22 cellular contexts compared by ENCODE assay signal in the genomic region with DNA sequence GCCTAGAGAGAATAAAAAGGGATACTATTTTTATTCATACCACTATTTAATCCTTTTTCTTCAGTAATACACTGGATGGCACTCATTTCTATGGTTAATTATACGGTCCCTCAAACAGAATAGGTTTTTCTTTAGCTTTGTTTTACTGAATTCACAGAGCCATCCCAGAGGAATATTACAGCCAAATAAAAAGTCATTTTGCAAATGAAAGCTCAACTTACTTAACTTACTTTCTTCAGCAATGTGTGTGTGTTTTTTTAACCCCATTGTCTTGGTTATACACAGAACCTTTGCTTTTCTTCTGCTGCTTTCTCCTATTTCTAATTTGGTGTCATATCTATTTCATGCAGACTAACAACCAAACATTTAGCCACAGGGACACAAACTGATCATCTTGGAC. TPM values are rescaled to one million over a fixed set of nuclear protein-coding genes. Genes with fewer than 3 reads are reported as not detected.
DNase-seq lines count a peak whose midpoint lies in the region; ATAC-seq and TF ChIP-seq lines count a peak whose summit lies in the region.
"Had no signal": no experiment of that assay in that cellular context is flagged by ENCODE, and none has a peak within 500 bp of the region (broad histone marks: within the 10 kb centered on the region; RNA-seq: fewer than 3 reads in every experiment).

No MANE protein-coding gene starts in this region.

- H3K27me3 Mint-ChIP-seq in activated naive CD4-positive, alpha-beta T cell treated with anti-CD3 and anti-CD28 coated beads, Interleukin-2, amount 10 ng/mL, durations not matched to agents 7 days and 5 days = no peaks in the 10 kb centered on the region
- no peaks in the 10 kb centered on the region for H3K27me3 Mint-ChIP-seq in activated CD8-positive, alpha-beta T cell treated with anti-CD3 and anti-CD28 coated beads for 36 hours
- peaks cover 0 to 5% (median 0%) of the 10 kb centered on the region in 3 donors for H3K27me3 Mint-ChIP-seq in immature natural killer cell (ENCODE audit: low read depth in 3 of 3)
- H3K27me3 Mint-ChIP-seq in stimulated activated memory B cell treated with anti-CD40 and anti-IgM and Interleukin-4, amounts not matched to agents 10 μg/mL and 1 μg/mL and 100 μg/mL, for 72 hours = no peaks in the 10 kb centered on the region
- H3K27me3 Mint-ChIP-seq: activated CD4-positive, alpha-beta T cell treated with anti-CD3 and anti-CD28 coated beads, Interleukin-2, amount 10 ng/mL, durations not matched to agents 24 days and 14 days; stimulated activated naive B cell treated with anti-CD40 and anti-IgM and Interleukin-4, amounts not matched to agents 10 μg/mL and 1 μg/mL and 100 μg/mL, for 72 hours had no signal

- POLR2A ChIA-PET in activated CD8-positive, alpha-beta T cell treated with anti-CD3 and anti-CD28 coated beads for 36 hours (lab: Charles Lee) = interaction anchor here (0.6 to 5.6 kb wide), 2 partner anchors 8 to 313 kb away, joined by 3 to 32 read pairs; no protein-coding TSS in a partner anchor

- peak overlapping the region; percentile 11 for H3K27ac Mint-ChIP-seq in activated naive CD4-positive, alpha-beta T cell treated with anti-CD3 and anti-CD28 coated beads, Interleukin-2, amount 10 ng/mL, durations not matched to agents 7 days and 5 days
- peak overlapping the region; percentile 43 for H3K27ac Mint-ChIP-seq in activated CD8-positive, alpha-beta T cell treated with anti-CD3 and anti-CD28 coated beads for 36 hours
- H3K27ac Mint-ChIP-seq in immature natural killer cell = peak overlapping the region; percentile 89 to 97 (median 91)
- peak overlapping the region; percentile 49 for H3K27ac Mint-ChIP-seq in stimulated activated memory B cell treated with anti-CD40 and anti-IgM and Interleukin-4, amounts not matched to agents 10 μg/mL and 1 μg/mL and 100 μg/mL, for 72 hours
- H3K27ac Mint-ChIP-seq: activated CD4-positive, alpha-beta T cell treated with anti-CD3 and anti-CD28 coated beads, Interleukin-2, amount 10 ng/mL, durations not matched to agents 24 days and 14 days had no signal

- no peak overlapping the region for H3K4me3 Mint-ChIP-seq in activated naive CD4-positive, alpha-beta T cell treated with anti-CD3 and anti-CD28 coated beads, Interleukin-2, amount 10 ng/mL, durations not matched to agents 7 days and 5 days
- H3K4me3 Mint-ChIP-seq in activated CD8-positive, alpha-beta T cell treated with anti-CD3 and anti-CD28 coated beads for 36 hours = no peak overlapping the region
- H3K4me3 Mint-ChIP-seq in immature natural killer cell = peak overlapping the region; percentile 4 to 58 (median 14)
- H3K4me3 Mint-ChIP-seq in stimulated activated memory B cell treated with anti-CD40 and anti-IgM and Interleukin-4, amounts not matched to agents 10 μg/mL and 1 μg/mL and 100 μg/mL, for 72 hours = no peak overlapping the region
- H3K4me3 Mint-ChIP-seq: activated CD4-positive, alpha-beta T cell treated with anti-CD3 and anti-CD28 coated beads, Interleukin-2, amount 10 ng/mL, durations not matched to agents 24 days and 14 days; CD14-positive monocyte; stimulated activated naive B cell treated with anti-CD40 and anti-IgM and Interleukin-4, amounts not matched to agents 10 μg/mL and 1 μg/mL and 100 μg/mL, for 72 hours had no signal

- TF ChIP-seq POLR2A in esophagus squamous epithelium (IDR thresholded peaks at IDR 0.05) = no peak

- TF ChIP-seq CTCF in activated CD8-positive, alpha-beta T cell treated with anti-CD3 and anti-CD28 coated beads for 36 hours (IDR thresholded peaks at IDR 0.05) = no peak
- no peak for TF ChIP-seq CTCF in esophagus squamous epithelium (IDR thresholded peaks at IDR 0.05)

- no peaks in the 10 kb centered on the region for H3K9me3 Mint-ChIP-seq in activated naive CD4-positive, alpha-beta T cell treated with anti-CD3 and anti-CD28 coated beads, Interleukin-2, amount 10 ng/mL, durations not matched to agents 7 days and 5 days
- peaks cover 2% of the 10 kb centered on the region for H3K9me3 Mint-ChIP-seq in activated CD8-positive, alpha-beta T cell treated with anti-CD3 and anti-CD28 coated beads for 36 hours
- no peaks in the 10 kb centered on the region for H3K9me3 Mint-ChIP-seq in immature natural killer cell
- no peaks in the 10 kb centered on the region for H3K9me3 Mint-ChIP-seq in stimulated activated memory B cell treated with anti-CD40 and anti-IgM and Interleukin-4, amounts not matched to agents 10 μg/mL and 1 μg/mL and 100 μg/mL, for 72 hours
- H3K9me3 Mint-ChIP-seq: activated CD4-positive, alpha-beta T cell treated with anti-CD3 and anti-CD28 coated beads, Interleukin-2, amount 10 ng/mL, durations not matched to agents 24 days and 14 days; CD14-positive monocyte; stimulated activated naive B cell treated with anti-CD40 and anti-IgM and Interleukin-4, amounts not matched to agents 10 μg/mL and 1 μg/mL and 100 μg/mL, for 72 hours had no signal

- peaks cover 0 to 40% (median 5%) of the 10 kb centered on the region in 3 donors for H3K4me1 ChIP-seq in esophagus squamous epithelium
- H3K4me1 ChIP-seq: colonic mucosa had no signal

- DNase-seq in activated naive CD4-positive, alpha-beta T cell treated with anti-CD3 and anti-CD28 coated beads, Interleukin-2, amount 10 ng/mL, durations not matched to agents 7 days and 5 days = no peak
- no peak for DNase-seq in activated naive CD4-positive, alpha-beta T cell (lab: John Stamatoyannopoulos, UW)
- no peak for DNase-seq in activated CD8-positive, alpha-beta T cell treated with anti-CD3 and anti-CD28 coated beads for 36 hours
- DNase-seq in immature natural killer cell (no peak), esophagus squamous epithelium (lab: John Stamatoyannopoulos, UW) (no peak)
- DNase-seq in stimulated activated CD4-positive, alpha-beta T cell treated with anti-CD3 and anti-CD28 coated beads, Interleukin-4, amount 100 ng/mL, for 24 hours = no peak
- DNase-seq: ACHN; activated CD4-positive, alpha-beta T cell treated with anti-CD3 and anti-CD28 coated beads, Interleukin-2, amount 10 ng/mL, durations not matched to agents 24 days and 14 days; brain microvascular endothelial cell; colonic mucosa; GF-D8; heart right ventricle; left ventricle myocardium inferior; NCI-H1694 treated with DMSO at 0.1 percent for 48 hours; NCI-H226; SHP77; stimulated activated naive B cell treated with anti-CD40 and anti-IgM and Interleukin-4, amounts not matched to agents 10 μg/mL and 1 μg/mL and 100 μg/mL, for 72 hours; thyroid gland had no signal

- no peaks in the 10 kb centered on the region for H3K27me3 ChIP-seq in esophagus squamous epithelium
- H3K27me3 ChIP-seq: brain microvascular endothelial cell, colonic mucosa, heart right ventricle, thyroid gland had no signal

- peaks cover 36% of the 10 kb centered on the region for H3K36me3 Mint-ChIP-seq in activated naive CD4-positive, alpha-beta T cell treated with anti-CD3 and anti-CD28 coated beads, Interleukin-2, amount 10 ng/mL, durations not matched to agents 7 days and 5 days
- H3K36me3 Mint-ChIP-seq in activated CD8-positive, alpha-beta T cell treated with anti-CD3 and anti-CD28 coated beads for 36 hours (ENCODE audit: low read depth) = peaks cover 20% of the 10 kb centered on the region
- peaks cover 0 to 4% (median 3%) of the 10 kb centered on the region in 3 donors for H3K36me3 Mint-ChIP-seq in immature natural killer cell
- H3K36me3 Mint-ChIP-seq in stimulated activated memory B cell treated with anti-CD40 and anti-IgM and Interleukin-4, amounts not matched to agents 10 μg/mL and 1 μg/mL and 100 μg/mL, for 72 hours = peaks cover 15% of the 10 kb centered on the region

- H3K4me1 Mint-ChIP-seq in activated naive CD4-positive, alpha-beta T cell treated with anti-CD3 and anti-CD28 coated beads, Interleukin-2, amount 10 ng/mL, durations not matched to agents 7 days and 5 days = peaks cover 87% of the 10 kb centered on the region
- peaks cover 91% of the 10 kb centered on the region for H3K4me1 Mint-ChIP-seq in activated CD8-positive, alpha-beta T cell treated with anti-CD3 and anti-CD28 coated beads for 36 hours (ENCODE audit: low read depth)
- H3K4me1 Mint-ChIP-seq in immature natural killer cell = peaks cover 95 to 100% of the 10 kb centered on the region in 2 donors
- H3K4me1 Mint-ChIP-seq in stimulated activated memory B cell treated with anti-CD40 and anti-IgM and Interleukin-4, amounts not matched to agents 10 μg/mL and 1 μg/mL and 100 μg/mL, for 72 hours = peaks cover 75% of the 10 kb centered on the region

- intact Hi-C loops in activated CD8-positive, alpha-beta T cell treated with anti-CD3 and anti-CD28 coated beads for 36 hours (cut with micrococcal nuclease) = no loop called here
- intact Hi-C loops in esophagus squamous epithelium (cut with DNase I) = no loop called here

- no peak for ATAC-seq in activated CD8-positive, alpha-beta T cell treated with anti-CD3 and anti-CD28 coated beads for 36 hours
- ATAC-seq in stimulated activated memory B cell treated with anti-CD40 and anti-IgM and Interleukin-4, amounts not matched to agents 10 μg/mL and 1 μg/mL and 100 μg/mL, for 72 hours = no peak
- ATAC-seq in GM18502 (IDR thresholded peaks at IDR 0.05; ENCODE audit: poor library complexity, unreplicated experiment) = no peak
- ATAC-seq: heart right ventricle; sciatic nerve; stimulated activated naive B cell treated with anti-CD40 and anti-IgM and Interleukin-4, amounts not matched to agents 10 μg/mL and 1 μg/mL and 100 μg/mL, for 72 hours had no signal

- no peak overlapping the region for H3K27ac ChIP-seq in esophagus squamous epithelium
- H3K27ac ChIP-seq: brain microvascular endothelial cell, colonic mucosa, left ventricle myocardium inferior, thyroid gland had no signal

- no peaks in the 10 kb centered on the region for H3K9me3 ChIP-seq in esophagus squamous epithelium
- H3K9me3 ChIP-seq: colonic mucosa, heart right ventricle, left ventricle myocardium inferior, thyroid gland had no signal

- 82 to 91% methylated on average over 1 of the region's 1 CpG for WGBS in esophagus squamous epithelium, 2 donors

- no peak overlapping the region for H3K4me3 ChIP-seq in esophagus squamous epithelium
- H3K4me3 ChIP-seq: colonic mucosa, heart right ventricle, left ventricle myocardium inferior, thyroid gland had no signal

- CTCF ChIA-PET in activated naive CD4-positive, alpha-beta T cell treated with anti-CD3 and anti-CD28 coated beads, Interleukin-2, amount 10 ng/mL, durations not matched to agents 7 days and 5 days (lab: Charles Lee) = no interaction called here
- CTCF ChIA-PET in activated CD8-positive, alpha-beta T cell treated with anti-CD3 and anti-CD28 coated beads for 36 hours (lab: Charles Lee) = interaction anchor here (1.2 to 1.6 kb wide), 2 partner anchors 17 to 41 kb away, joined by 3 to 4 read pairs; no protein-coding TSS in a partner anchor

- no peaks in the 10 kb centered on the region for H3K36me3 ChIP-seq in esophagus squamous epithelium
- H3K36me3 ChIP-seq: brain microvascular endothelial cell, colonic mucosa, heart right ventricle, left ventricle myocardium inferior, thyroid gland had no signal

RNA-seq across cellular contexts. Expression of gene PIP4K2A, which starts 40.6 kb away (rescaled TPM):
- total RNA-seq in activated CD8-positive, alpha-beta T cell treated with anti-CD3 and anti-CD28 coated beads for 36 hours = 100 to 1,000 TPM; 108 to 115 TPM
- polyA plus RNA-seq in immature natural killer cell = 100 to 1,000 TPM in 1 of 3 donors, 10 to 100 TPM in 2; 62.9 to 138 (median 80.3) TPM
- 10 to 100 TPM in 1 of 4 donors, 1 to 10 TPM in 3; 3.1 to 19.1 (median 7.6) TPM for total RNA-seq in esophagus squamous epithelium

Comparison
In these comparisons a context has a peak if more than half of its experiments do, and no peak if none do; other contexts are left out.
1. H3K27ac Mint-ChIP-seq: peak in every context shown above with its lines; median percentile 91 in immature natural killer cell; 49 in stimulated activated memory B cell treated with anti-CD40 and anti-IgM and Interleukin-4, amounts not matched to agents 10 μg/mL and 1 μg/mL and 100 μg/mL, for 72 hours; 43 in activated CD8-positive, alpha-beta T cell treated with anti-CD3 and anti-CD28 coated beads for 36 hours; 11 in activated naive CD4-positive, alpha-beta T cell treated with anti-CD3 and anti-CD28 coated beads, Interleukin-2, amount 10 ng/mL, durations not matched to agents 7 days and 5 days.
2. H3K4me3 Mint-ChIP-seq: peak in immature natural killer cell (5 of 5); none in activated naive CD4-positive, alpha-beta T cell treated with anti-CD3 and anti-CD28 coated beads, Interleukin-2, amount 10 ng/mL, durations not matched to agents 7 days and 5 days (single experiment), activated CD8-positive, alpha-beta T cell treated with anti-CD3 and anti-CD28 coated beads for 36 hours (single experiment) and stimulated activated memory B cell treated with anti-CD40 and anti-IgM and Interleukin-4, amounts not matched to agents 10 μg/mL and 1 μg/mL and 100 μg/mL, for 72 hours (single experiment).
3. RNA of gene PIP4K2A, which starts 40.6 kb away (total RNA-seq): 108 to 115 TPM in activated CD8-positive, alpha-beta T cell treated with anti-CD3 and anti-CD28 coated beads for 36 hours; 3.1 to 19.1 TPM in esophagus squamous epithelium; every median in the first group is over 4 times any median in the second.